In the genomic region with DNA sequence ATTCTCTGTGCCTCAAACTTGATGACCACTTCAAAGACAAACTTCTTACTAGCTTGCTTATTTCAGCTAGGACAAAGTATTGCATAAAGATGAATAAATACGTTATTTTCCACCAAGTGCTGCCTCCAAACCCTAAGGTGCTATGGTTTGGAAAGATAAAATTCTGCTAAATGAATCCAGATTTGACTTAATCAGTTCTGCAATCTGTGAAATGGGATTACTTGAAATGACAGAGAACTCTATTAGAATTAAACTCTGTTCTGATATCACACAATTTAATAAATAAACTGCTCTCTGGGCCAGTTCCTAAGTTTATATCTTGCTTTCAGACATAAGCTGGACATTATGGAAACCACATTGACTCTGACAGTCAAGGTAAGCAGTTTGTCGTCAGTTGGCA, we compare ENCODE assay signal across 28 cellular contexts.
"Had no signal": no experiment of that assay in that cellular context is flagged by ENCODE, and none has a peak within 500 bp of the region (broad histone marks: within the 10 kb centered on the region; RNA-seq: fewer than 3 reads in every experiment).

No MANE protein-coding gene starts in this region.

- H3K4me3 ChIP-seq: stomach, suprapubic skin, testis, thoracic aorta, thyroid gland, tibial artery, tibial nerve, transverse colon, upper lobe of left lung, upper lobe of right lung, uterus, vagina had no signal

- H3K4me1 Mint-ChIP-seq: stimulated activated effector memory CD8-positive, alpha-beta T cell treated with anti-CD3 and anti-CD28 coated beads, Interleukin-12 subunit alpha, Interleukin-12 subunit beta, amount 100 ng/mL, for 72 hours; stimulated activated memory B cell treated with anti-CD40 and anti-IgM and Interleukin-4, amounts not matched to agents 10 μg/mL and 1 μg/mL and 100 μg/mL, for 72 hours; stimulated activated naive B cell treated with anti-CD40 and anti-IgM and Interleukin-4, amounts not matched to agents 10 μg/mL and 1 μg/mL and 100 μg/mL, for 72 hours; stimulated activated naive CD8-positive, alpha-beta T cell treated with anti-CD3 and anti-CD28 coated beads, Interleukin-15, amount 100 ng/mL, for 72 hours had no signal

- H3K27ac Mint-ChIP-seq: stimulated activated effector memory CD8-positive, alpha-beta T cell treated with anti-CD3 and anti-CD28 coated beads, Interleukin-12 subunit alpha, Interleukin-12 subunit beta, amount 100 ng/mL, for 72 hours; stimulated activated memory B cell treated with anti-CD40 and anti-IgM and Interleukin-4, amounts not matched to agents 10 μg/mL and 1 μg/mL and 100 μg/mL, for 72 hours; stimulated activated naive B cell treated with anti-CD40 and anti-IgM and Interleukin-4, amounts not matched to agents 10 μg/mL and 1 μg/mL and 100 μg/mL, for 72 hours; stimulated activated naive CD8-positive, alpha-beta T cell treated with anti-CD3 and anti-CD28 coated beads, Interleukin-15, amount 100 ng/mL, for 72 hours; stimulated activated naive CD8-positive, alpha-beta T cell treated with anti-CD3 and anti-CD28 coated beads, Interleukin-15, Interleukin-2, amounts not matched to agents 100 ng/mL and 50 ng/mL, for 24 hours; type B pancreatic cell had no signal

- H3K4me1 ChIP-seq: suprapubic skin, testis, thyroid gland, transverse colon, upper lobe of left lung, upper lobe of right lung, uterus, vagina had no signal

- H3K27me3 ChIP-seq: stomach, suprapubic skin, testis, thyroid gland, tibial artery, tibial nerve, transverse colon, upper lobe of left lung, upper lobe of right lung, uterus, vagina had no signal

- H3K9me3 Mint-ChIP-seq: stimulated activated memory B cell treated with anti-CD40 and anti-IgM and Interleukin-4, amounts not matched to agents 10 μg/mL and 1 μg/mL and 100 μg/mL, for 72 hours; stimulated activated naive B cell treated with anti-CD40 and anti-IgM and Interleukin-4, amounts not matched to agents 10 μg/mL and 1 μg/mL and 100 μg/mL, for 72 hours; stimulated activated naive CD8-positive, alpha-beta T cell treated with anti-CD3 and anti-CD28 coated beads, Interleukin-15, Interleukin-2, amounts not matched to agents 100 ng/mL and 50 ng/mL, for 24 hours had no signal

- H3K4me3 Mint-ChIP-seq: stimulated activated effector memory CD8-positive, alpha-beta T cell treated with anti-CD3 and anti-CD28 coated beads, Interleukin-12 subunit alpha, Interleukin-12 subunit beta, amount 100 ng/mL, for 72 hours; stimulated activated memory B cell treated with anti-CD40 and anti-IgM and Interleukin-4, amounts not matched to agents 10 μg/mL and 1 μg/mL and 100 μg/mL, for 72 hours; stimulated activated naive B cell treated with anti-CD40 and anti-IgM and Interleukin-4, amounts not matched to agents 10 μg/mL and 1 μg/mL and 100 μg/mL, for 72 hours; stimulated activated naive CD8-positive, alpha-beta T cell treated with anti-CD3 and anti-CD28 coated beads, Interleukin-15, amount 100 ng/mL, for 72 hours; stimulated activated naive CD8-positive, alpha-beta T cell treated with anti-CD3 and anti-CD28 coated beads, Interleukin-15, Interleukin-2, amounts not matched to agents 100 ng/mL and 50 ng/mL, for 24 hours; type B pancreatic cell had no signal

- ATAC-seq: stimulated activated effector memory CD8-positive, alpha-beta T cell treated with anti-CD3 and anti-CD28 coated beads, Interleukin-12 subunit alpha, Interleukin-12 subunit beta, amount 100 ng/mL, for 72 hours; stimulated activated memory B cell treated with anti-CD40 and anti-IgM and Interleukin-4, amounts not matched to agents 10 μg/mL and 1 μg/mL and 100 μg/mL, for 72 hours; stimulated activated naive B cell treated with anti-CD40 and anti-IgM and Interleukin-4, amounts not matched to agents 10 μg/mL and 1 μg/mL and 100 μg/mL, for 72 hours; stimulated activated naive CD8-positive, alpha-beta T cell treated with anti-CD3 and anti-CD28 coated beads, Interleukin-15, amount 100 ng/mL, for 72 hours; stimulated activated naive CD8-positive, alpha-beta T cell treated with anti-CD3 and anti-CD28 coated beads, Interleukin-15, Interleukin-2, amounts not matched to agents 100 U/mL and 50 U/mL, for 24 hours; upper lobe of right lung had no signal

- DNase-seq: stimulated activated CD4-positive, alpha-beta T cell treated with anti-CD3 and anti-CD28 coated beads, Interleukin-2, amount 100 ng/mL, for 48 hours; stimulated activated CD4-positive, alpha-beta T cell treated with anti-CD3 and anti-CD28 coated beads, Interleukin-4, amount 100 ng/mL, for 1 hour; stimulated activated CD4-positive, alpha-beta T cell treated with anti-CD3 and anti-CD28 coated beads, Interleukin-4, amount 100 ng/mL, for 24 hours; stimulated activated CD4-positive, alpha-beta T cell treated with anti-CD3 and anti-CD28 coated beads, Interleukin-4, amount 100 ng/mL, for 4 hours; stimulated activated CD8-positive, alpha-beta memory T cell treated with anti-CD3 and anti-CD28 coated beads, Interleukin-4, amount 100 ng/mL, for 48 hours; stimulated activated naive B cell treated with anti-CD40 and anti-IgM and Interleukin-4, amounts not matched to agents 10 μg/mL and 1 μg/mL and 100 μg/mL, for 72 hours; stimulated activated naive CD4-positive, alpha-beta T cell; stimulated activated naive CD4-positive, alpha-beta T cell treated with Interleukin-2 at 50 U/mL for 16 hours; stimulated activated naive CD8-positive, alpha-beta T cell treated with anti-CD3 and anti-CD28 coated beads, Interleukin-15, amount 100 ng/mL, for 72 hours; stimulated activated naive CD8-positive, alpha-beta T cell treated with anti-CD3 and anti-CD28 coated beads, Interleukin-15, Interleukin-2, amounts not matched to agents 100 U/mL and 50 U/mL, for 24 hours; stomach; substantia nigra; testis; thyroid gland; tibial artery; transverse colon; trophoblast cell; upper lobe of left lung; upper lobe of right lung; uterus had no signal

- H3K36me3 ChIP-seq: stomach, suprapubic skin, thoracic aorta, thyroid gland, tibial artery, tibial nerve, transverse colon, upper lobe of left lung, upper lobe of right lung, uterus, vagina had no signal

- H3K27ac ChIP-seq: stomach, suprapubic skin, testis, thoracic aorta, thyroid gland, tibial artery, tibial nerve, transverse colon, upper lobe of left lung, upper lobe of right lung, uterus, vagina had no signal

- H3K27me3 Mint-ChIP-seq: stimulated activated memory B cell treated with anti-CD40 and anti-IgM and Interleukin-4, amounts not matched to agents 10 μg/mL and 1 μg/mL and 100 μg/mL, for 72 hours; stimulated activated naive B cell treated with anti-CD40 and anti-IgM and Interleukin-4, amounts not matched to agents 10 μg/mL and 1 μg/mL and 100 μg/mL, for 72 hours; stimulated activated naive CD8-positive, alpha-beta T cell treated with anti-CD3 and anti-CD28 coated beads, Interleukin-15, Interleukin-2, amounts not matched to agents 100 ng/mL and 50 ng/mL, for 24 hours; type B pancreatic cell had no signal

- H3K9me3 ChIP-seq: stomach, suprapubic skin, testis, thoracic aorta, thyroid gland, tibial artery, tibial nerve, transverse colon, upper lobe of left lung, upper lobe of right lung, uterus, vagina had no signal

- H3K36me3 Mint-ChIP-seq: stimulated activated effector memory CD8-positive, alpha-beta T cell treated with anti-CD3 and anti-CD28 coated beads, Interleukin-12 subunit alpha, Interleukin-12 subunit beta, amount 100 ng/mL, for 72 hours; stimulated activated memory B cell treated with anti-CD40 and anti-IgM and Interleukin-4, amounts not matched to agents 10 μg/mL and 1 μg/mL and 100 μg/mL, for 72 hours; stimulated activated naive B cell treated with anti-CD40 and anti-IgM and Interleukin-4, amounts not matched to agents 10 μg/mL and 1 μg/mL and 100 μg/mL, for 72 hours; type B pancreatic cell had no signal
